In the genomic region with DNA sequence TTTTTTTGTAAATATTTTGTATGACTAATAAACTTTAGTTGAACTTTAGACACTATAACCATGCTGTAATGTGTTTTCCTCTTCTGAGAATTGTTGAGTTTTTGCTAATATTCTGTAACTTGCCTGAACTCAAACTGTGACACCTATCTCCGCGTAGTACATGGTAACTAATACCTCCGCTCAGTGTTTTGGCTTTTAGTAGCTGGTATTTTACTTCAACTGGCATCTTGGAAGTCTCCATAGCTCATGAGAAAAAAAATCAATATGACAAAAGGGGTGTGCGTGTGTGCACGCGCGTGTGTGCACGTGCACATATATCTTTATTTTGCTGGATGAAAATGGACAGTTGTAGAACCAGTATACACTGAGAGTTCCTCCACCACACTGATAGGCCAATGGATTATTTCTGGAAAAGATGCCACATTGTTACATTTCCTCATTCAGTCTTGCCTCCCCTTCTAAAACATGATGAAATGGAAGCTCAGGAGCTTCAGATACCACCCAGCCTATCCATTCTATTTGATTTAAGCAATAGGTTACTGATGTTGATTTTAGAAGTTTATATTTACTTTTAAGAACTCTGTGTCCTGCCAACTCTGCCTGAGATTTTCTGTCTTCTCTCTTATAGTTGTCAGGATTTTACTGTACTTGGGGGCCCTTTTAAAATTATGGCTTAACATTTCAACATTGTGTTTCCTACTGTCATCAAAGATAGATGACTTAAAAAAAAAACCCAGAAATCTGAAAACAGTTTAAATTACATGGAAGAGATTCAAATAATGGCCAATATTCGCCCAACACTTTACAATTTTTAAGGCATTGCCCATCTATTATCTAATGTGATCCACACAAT, we compare ENCODE assay signal across 1 cellular context.
TF ChIP-seq lines count a peak whose summit lies in the region.

No MANE protein-coding gene starts in this region.

TF ChIP-seq in HepG2, 621 proteins besides CTCF, POLR2A, EP300 and RAD21 (continued from another document and continues in another):
- TF ChIP-seq ZNF747 (CRISPR knock-in tag; IDR thresholded peaks at IDR 0.05; ENCODE audit: borderline replicate concordance) (no peak), JDP2 (CRISPR knock-in tag; IDR thresholded peaks at IDR 0.05; ENCODE audit: borderline replicate concordance) (no peak), SETDB1 (CRISPR knock-in tag; IDR thresholded peaks at IDR 0.05; ENCODE audit: borderline replicate concordance) (no peak), PHB2 (IDR thresholded peaks at IDR 0.05; ENCODE audit: partially characterized antibody) (no peak), RFX1 (IDR thresholded peaks at IDR 0.05) (no peak), BHLHE40 (IDR thresholded peaks at IDR 0.05; ENCODE audit: low read length) (peak; percentile 91), MTF2 (CRISPR knock-in tag; IDR thresholded peaks at IDR 0.05; ENCODE audit: borderline replicate concordance) (0 out of 2 replicates have a peak, but pooled peaks have one; percentile 74), ZNF10 (CRISPR knock-in tag; IDR thresholded peaks at IDR 0.05; ENCODE audit: borderline replicate concordance, low read depth) (no peak), ZNF101 (CRISPR knock-in tag; IDR thresholded peaks at IDR 0.05; ENCODE audit: borderline replicate concordance, low read depth) (no peak), RAD51 (IDR thresholded peaks at IDR 0.05; ENCODE audit: borderline replicate concordance) (no peak), ZNF672 (CRISPR knock-in tag; IDR thresholded peaks at IDR 0.05) (no peak), CBX1 (IDR thresholded peaks at IDR 0.05; ENCODE audit: low read depth) (no peak), ZNF569 (CRISPR knock-in tag; IDR thresholded peaks at IDR 0.05; ENCODE audit: borderline replicate concordance) (no peak), GPN1 (CRISPR knock-in tag; IDR thresholded peaks at IDR 0.05; ENCODE audit: borderline replicate concordance) (no peak), HNRNPH1 (optimal IDR thresholded peaks at IDR 0.05; ENCODE audit: low read depth, low read length) (no peak), ZNF749 (CRISPR knock-in tag; IDR thresholded peaks at IDR 0.05; ENCODE audit: borderline replicate concordance) (peak; percentile 33; the same call in 1 of the 2 replicates), SOX13 (IDR thresholded peaks at IDR 0.05) (peak; percentile 60), SOX13 (CRISPR knock-in tag; conservative IDR thresholded peaks at IDR 0.05 in 1 of 2, IDR thresholded peaks at IDR 0.05 in 1 of 2) (peak in 1 of 2 experiments; percentile 68; a peak in 1 of 4 replicates), ZSCAN20 (CRISPR knock-in tag; IDR thresholded peaks at IDR 0.05; ENCODE audit: borderline replicate concordance) (peak; percentile 27; the same call in 1 of the 2 replicates), JUND (CRISPR knock-in tag; IDR thresholded peaks at IDR 0.05) (0 out of 2 replicates have a peak, but pooled peaks have one; percentile 43), ATAD3A (CRISPR knock-in tag; IDR thresholded peaks at IDR 0.05) (no peak), MYNN (CRISPR knock-in tag; IDR thresholded peaks at IDR 0.05; ENCODE audit: low read depth) (0 out of 2 replicates have a peak, but pooled peaks have one; percentile 51), ZNF160 (CRISPR knock-in tag; IDR thresholded peaks at IDR 0.05) (no peak), HNF4A (CRISPR knock-in tag; IDR thresholded peaks at IDR 0.05) (peak; percentile 47; the same call in 1 of the 2 replicates), TOPORS (CRISPR knock-in tag; IDR thresholded peaks at IDR 0.05) (no peak), ZNF776 (CRISPR knock-in tag; IDR thresholded peaks at IDR 0.05) (no peak), ZFAT (CRISPR knock-in tag; conservative IDR thresholded peaks at IDR 0.05) (no peak), ZNF207 (IDR thresholded peaks at IDR 0.05; ENCODE audit: borderline replicate concordance) (no peak), GABPA (IDR thresholded peaks at IDR 0.05; ENCODE audit: low read depth, low read length) (no peak), GABPA (CRISPR knock-in tag; IDR thresholded peaks at IDR 0.05; ENCODE audit: low read depth) (no peak), MXI1 (IDR thresholded peaks at IDR 0.05; ENCODE audit: borderline replicate concordance, low read depth, low read length) (peak; percentile 40; the same call in 1 of the 3 replicates), HHEX (CRISPR knock-in tag; IDR thresholded peaks at IDR 0.05) (0 out of 2 replicates have a peak, but pooled peaks have one; percentile 22), ZNF180 (CRISPR knock-in tag; IDR thresholded peaks at IDR 0.05; ENCODE audit: borderline replicate concordance, low read depth) (no peak), CBX2 (IDR thresholded peaks at IDR 0.05; ENCODE audit: low read depth, low read length) (no peak), CBX2 (CRISPR knock-in tag; IDR thresholded peaks at IDR 0.05; ENCODE audit: low read depth) (no peak), CREB1 (IDR thresholded peaks at IDR 0.05) (no peak), CREB1 (CRISPR knock-in tag; IDR thresholded peaks at IDR 0.05) (peak; percentile 66; the same call in 1 of the 2 replicates)
- TF ChIP-seq, protein P1, sequence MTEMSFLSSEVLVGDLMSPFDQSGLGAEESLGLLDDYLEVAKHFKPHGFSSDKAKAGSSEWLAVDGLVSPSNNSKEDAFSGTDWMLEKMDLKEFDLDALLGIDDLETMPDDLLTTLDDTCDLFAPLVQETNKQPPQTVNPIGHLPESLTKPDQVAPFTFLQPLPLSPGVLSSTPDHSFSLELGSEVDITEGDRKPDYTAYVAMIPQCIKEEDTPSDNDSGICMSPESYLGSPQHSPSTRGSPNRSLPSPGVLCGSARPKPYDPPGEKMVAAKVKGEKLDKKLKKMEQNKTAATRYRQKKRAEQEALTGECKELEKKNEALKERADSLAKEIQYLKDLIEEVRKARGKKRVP (CRISPR knock-in tag; IDR thresholded peaks at IDR 0.05): peak in 1 of 2 experiments; percentile 95; a peak in 2 of 4 replicates
- TF ChIP-seq, protein P2, sequence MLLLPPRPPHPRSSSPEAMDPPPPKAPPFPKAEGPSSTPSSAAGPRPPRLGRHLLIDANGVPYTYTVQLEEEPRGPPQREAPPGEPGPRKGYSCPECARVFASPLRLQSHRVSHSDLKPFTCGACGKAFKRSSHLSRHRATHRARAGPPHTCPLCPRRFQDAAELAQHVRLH (CRISPR knock-in tag; IDR thresholded peaks at IDR 0.05; ENCODE audit: borderline replicate concordance, low read depth): peak; percentile 59; the same call in 1 of the 2 replicates
- TF ChIP-seq, protein P3, sequence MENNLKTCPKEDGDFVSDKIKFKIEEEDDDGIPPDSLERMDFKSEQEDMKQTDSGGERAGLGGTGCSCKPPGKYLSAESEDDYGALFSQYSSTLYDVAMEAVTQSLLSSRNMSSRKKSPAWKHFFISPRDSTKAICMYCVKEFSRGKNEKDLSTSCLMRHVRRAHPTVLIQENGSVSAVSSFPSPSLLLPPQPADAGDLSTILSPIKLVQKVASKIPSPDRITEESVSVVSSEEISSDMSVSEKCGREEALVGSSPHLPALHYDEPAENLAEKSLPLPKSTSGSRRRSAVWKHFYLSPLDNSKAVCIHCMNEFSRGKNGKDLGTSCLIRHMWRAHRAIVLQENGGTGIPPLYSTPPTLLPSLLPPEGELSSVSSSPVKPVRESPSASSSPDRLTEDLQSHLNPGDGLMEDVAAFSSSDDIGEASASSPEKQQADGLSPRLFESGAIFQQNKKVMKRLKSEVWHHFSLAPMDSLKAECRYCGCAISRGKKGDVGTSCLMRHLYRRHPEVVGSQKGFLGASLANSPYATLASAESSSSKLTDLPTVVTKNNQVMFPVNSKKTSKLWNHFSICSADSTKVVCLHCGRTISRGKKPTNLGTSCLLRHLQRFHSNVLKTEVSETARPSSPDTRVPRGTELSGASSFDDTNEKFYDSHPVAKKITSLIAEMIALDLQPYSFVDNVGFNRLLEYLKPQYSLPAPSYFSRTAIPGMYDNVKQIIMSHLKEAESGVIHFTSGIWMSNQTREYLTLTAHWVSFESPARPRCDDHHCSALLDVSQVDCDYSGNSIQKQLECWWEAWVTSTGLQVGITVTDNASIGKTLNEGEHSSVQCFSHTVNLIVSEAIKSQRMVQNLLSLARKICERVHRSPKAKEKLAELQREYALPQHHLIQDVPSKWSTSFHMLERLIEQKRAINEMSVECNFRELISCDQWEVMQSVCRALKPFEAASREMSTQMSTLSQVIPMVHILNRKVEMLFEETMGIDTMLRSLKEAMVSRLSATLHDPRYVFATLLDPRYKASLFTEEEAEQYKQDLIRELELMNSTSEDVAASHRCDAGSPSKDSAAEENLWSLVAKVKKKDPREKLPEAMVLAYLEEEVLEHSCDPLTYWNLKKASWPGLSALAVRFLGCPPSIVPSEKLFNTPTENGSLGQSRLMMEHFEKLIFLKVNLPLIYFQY (CRISPR knock-in tag; IDR thresholded peaks at IDR 0.05; ENCODE audit: borderline replicate concordance): no peak
- TF ChIP-seq, protein P4, sequence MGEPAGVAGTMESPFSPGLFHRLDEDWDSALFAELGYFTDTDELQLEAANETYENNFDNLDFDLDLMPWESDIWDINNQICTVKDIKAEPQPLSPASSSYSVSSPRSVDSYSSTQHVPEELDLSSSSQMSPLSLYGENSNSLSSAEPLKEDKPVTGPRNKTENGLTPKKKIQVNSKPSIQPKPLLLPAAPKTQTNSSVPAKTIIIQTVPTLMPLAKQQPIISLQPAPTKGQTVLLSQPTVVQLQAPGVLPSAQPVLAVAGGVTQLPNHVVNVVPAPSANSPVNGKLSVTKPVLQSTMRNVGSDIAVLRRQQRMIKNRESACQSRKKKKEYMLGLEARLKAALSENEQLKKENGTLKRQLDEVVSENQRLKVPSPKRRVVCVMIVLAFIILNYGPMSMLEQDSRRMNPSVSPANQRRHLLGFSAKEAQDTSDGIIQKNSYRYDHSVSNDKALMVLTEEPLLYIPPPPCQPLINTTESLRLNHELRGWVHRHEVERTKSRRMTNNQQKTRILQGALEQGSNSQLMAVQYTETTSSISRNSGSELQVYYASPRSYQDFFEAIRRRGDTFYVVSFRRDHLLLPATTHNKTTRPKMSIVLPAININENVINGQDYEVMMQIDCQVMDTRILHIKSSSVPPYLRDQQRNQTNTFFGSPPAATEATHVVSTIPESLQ (CRISPR knock-in tag; conservative IDR thresholded peaks at IDR 0.05): no peak
- TF ChIP-seq, protein P5, sequence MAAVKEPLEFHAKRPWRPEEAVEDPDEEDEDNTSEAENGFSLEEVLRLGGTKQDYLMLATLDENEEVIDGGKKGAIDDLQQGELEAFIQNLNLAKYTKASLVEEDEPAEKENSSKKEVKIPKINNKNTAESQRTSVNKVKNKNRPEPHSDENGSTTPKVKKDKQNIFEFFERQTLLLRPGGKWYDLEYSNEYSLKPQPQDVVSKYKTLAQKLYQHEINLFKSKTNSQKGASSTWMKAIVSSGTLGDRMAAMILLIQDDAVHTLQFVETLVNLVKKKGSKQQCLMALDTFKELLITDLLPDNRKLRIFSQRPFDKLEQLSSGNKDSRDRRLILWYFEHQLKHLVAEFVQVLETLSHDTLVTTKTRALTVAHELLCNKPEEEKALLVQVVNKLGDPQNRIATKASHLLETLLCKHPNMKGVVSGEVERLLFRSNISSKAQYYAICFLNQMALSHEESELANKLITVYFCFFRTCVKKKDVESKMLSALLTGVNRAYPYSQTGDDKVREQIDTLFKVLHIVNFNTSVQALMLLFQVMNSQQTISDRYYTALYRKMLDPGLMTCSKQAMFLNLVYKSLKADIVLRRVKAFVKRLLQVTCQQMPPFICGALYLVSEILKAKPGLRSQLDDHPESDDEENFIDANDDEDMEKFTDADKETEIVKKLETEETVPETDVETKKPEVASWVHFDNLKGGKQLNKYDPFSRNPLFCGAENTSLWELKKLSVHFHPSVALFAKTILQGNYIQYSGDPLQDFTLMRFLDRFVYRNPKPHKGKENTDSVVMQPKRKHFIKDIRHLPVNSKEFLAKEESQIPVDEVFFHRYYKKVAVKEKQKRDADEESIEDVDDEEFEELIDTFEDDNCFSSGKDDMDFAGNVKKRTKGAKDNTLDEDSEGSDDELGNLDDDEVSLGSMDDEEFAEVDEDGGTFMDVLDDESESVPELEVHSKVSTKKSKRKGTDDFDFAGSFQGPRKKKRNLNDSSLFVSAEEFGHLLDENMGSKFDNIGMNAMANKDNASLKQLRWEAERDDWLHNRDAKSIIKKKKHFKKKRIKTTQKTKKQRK (IDR thresholded peaks at IDR 0.05; ENCODE audit: low read length): no peak
- TF ChIP-seq, protein P6, sequence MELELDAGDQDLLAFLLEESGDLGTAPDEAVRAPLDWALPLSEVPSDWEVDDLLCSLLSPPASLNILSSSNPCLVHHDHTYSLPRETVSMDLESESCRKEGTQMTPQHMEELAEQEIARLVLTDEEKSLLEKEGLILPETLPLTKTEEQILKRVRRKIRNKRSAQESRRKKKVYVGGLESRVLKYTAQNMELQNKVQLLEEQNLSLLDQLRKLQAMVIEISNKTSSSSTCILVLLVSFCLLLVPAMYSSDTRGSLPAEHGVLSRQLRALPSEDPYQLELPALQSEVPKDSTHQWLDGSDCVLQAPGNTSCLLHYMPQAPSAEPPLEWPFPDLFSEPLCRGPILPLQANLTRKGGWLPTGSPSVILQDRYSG (CRISPR knock-in tag; IDR thresholded peaks at IDR 0.05): no peak
- TF ChIP-seq, protein P7, sequence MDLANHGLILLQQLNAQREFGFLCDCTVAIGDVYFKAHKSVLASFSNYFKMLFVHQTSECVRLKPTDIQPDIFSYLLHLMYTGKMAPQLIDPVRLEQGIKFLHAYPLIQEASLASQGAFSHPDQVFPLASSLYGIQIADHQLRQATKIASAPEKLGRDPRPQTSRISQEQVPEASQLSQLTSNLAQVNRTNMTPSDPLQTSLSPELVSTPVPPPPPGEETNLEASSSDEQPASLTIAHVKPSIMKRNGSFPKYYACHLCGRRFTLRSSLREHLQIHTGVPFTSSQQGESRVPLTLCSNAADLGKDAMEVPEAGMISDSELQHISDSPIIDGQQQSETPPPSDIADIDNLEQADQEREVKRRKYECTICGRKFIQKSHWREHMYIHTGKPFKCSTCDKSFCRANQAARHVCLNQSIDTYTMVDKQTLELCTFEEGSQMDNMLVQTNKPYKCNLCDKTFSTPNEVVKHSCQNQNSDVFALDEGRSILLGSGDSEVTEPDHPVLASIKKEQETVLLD (CRISPR knock-in tag; IDR thresholded peaks at IDR 0.05; ENCODE audit: low read depth): no peak
- TF ChIP-seq, protein P8, sequence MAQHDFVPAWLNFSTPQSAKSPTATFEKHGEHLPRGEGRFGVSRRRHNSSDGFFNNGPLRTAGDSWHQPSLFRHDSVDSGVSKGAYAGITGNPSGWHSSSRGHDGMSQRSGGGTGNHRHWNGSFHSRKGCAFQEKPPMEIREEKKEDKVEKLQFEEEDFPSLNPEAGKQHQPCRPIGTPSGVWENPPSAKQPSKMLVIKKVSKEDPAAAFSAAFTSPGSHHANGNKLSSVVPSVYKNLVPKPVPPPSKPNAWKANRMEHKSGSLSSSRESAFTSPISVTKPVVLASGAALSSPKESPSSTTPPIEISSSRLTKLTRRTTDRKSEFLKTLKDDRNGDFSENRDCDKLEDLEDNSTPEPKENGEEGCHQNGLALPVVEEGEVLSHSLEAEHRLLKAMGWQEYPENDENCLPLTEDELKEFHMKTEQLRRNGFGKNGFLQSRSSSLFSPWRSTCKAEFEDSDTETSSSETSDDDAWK (CRISPR knock-in tag; IDR thresholded peaks at IDR 0.05): no peak
- TF ChIP-seq, protein P9, sequence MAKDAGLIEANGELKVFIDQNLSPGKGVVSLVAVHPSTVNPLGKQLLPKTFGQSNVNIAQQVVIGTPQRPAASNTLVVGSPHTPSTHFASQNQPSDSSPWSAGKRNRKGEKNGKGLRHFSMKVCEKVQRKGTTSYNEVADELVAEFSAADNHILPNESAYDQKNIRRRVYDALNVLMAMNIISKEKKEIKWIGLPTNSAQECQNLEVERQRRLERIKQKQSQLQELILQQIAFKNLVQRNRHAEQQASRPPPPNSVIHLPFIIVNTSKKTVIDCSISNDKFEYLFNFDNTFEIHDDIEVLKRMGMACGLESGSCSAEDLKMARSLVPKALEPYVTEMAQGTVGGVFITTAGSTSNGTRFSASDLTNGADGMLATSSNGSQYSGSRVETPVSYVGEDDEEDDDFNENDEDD (CRISPR knock-in tag; IDR thresholded peaks at IDR 0.05; ENCODE audit: borderline replicate concordance): no peak
